Comparison of ENCODE assay signal across 8 cellular contexts in the genomic region with DNA sequence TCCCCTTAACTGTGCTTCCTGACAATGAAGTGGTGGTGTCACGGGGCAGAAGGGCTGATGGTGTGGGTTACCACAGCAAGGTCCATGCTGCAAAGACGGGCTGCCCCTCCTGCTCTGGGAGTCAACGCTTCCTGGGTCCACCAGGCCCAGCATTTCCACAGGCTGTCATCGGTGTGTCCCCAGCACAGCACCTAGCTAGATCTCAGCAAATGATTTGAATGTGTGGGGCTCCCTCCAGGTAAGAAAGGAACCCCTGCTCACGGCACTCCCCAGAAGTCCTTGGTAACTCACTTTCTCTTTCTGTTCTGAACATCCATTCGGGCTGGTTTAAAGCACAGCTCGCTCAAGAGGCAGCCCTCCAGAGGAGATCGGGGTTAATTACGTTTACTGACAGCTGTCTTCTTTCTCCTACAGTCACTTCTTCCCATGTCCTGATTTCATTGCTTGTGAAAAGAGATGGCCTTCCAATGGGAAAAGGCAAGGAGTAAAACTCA. TPM values are rescaled to one million over a fixed set of nuclear protein-coding genes. Genes with fewer than 3 reads are reported as not detected.
DNase-seq lines count a peak whose midpoint lies in the region; TF ChIP-seq lines count a peak whose summit lies in the region.

No MANE protein-coding gene starts in this region.

- H3K9ac ChIP-seq in GM23248 = peak overlapping the region; percentile 71
- H3K9ac ChIP-seq in endodermal cell (ENCODE audit: extremely low read depth, low read length, poor library complexity, severe bottlenecking) = no peak overlapping the region

- H3K79me2 ChIP-seq in GM23248 (ENCODE audit: insufficient read depth) = no peaks in the 10 kb centered on the region

- no peaks in the 10 kb centered on the region for H3K4me1 Mint-ChIP-seq in endodermal cell

- H3K4me1 ChIP-seq in GM23248 (ENCODE audit: insufficient read depth) (0 out of 2 replicates have a peak, but pooled peaks cover 11% of the 10 kb centered on the region), endodermal cell (ENCODE audit: control insufficient read depth, insufficient read depth, low read length) (no peaks in the 10 kb centered on the region), neutrophil (ENCODE audit: control insufficient read depth in 1 of 2, insufficient read depth in 1 of 2, low read depth in 1 of 2, low read length in 1 of 2) (peaks cover 7 to 13% of the 10 kb centered on the region in 2 experiments), urinary bladder (ENCODE audit: insufficient read depth) (no peaks in the 10 kb centered on the region)

- H3K4me2 ChIP-seq in GM23248 (ENCODE audit: unreplicated experiment) = peak overlapping the region; percentile 79

- no peaks in the 10 kb centered on the region for H3K9me3 Mint-ChIP-seq in endodermal cell

- in situ Hi-C loops in GM23248 (cut with MboI) = no loop called here

- H3K4me3 ChIP-seq in GM23248 = peak overlapping the region; percentile 72
- no peak overlapping the region for H3K4me3 ChIP-seq in endodermal cell (ENCODE audit: low read length)
- peak overlapping the region; percentile 2 to 39 for H3K4me3 ChIP-seq in neutrophil (ENCODE audit: low read depth in 1 of 2, low read length in 1 of 2)
- peak overlapping the region; percentile 18 for H3K4me3 ChIP-seq in urinary bladder (ENCODE audit: low read depth, low read length)

- peak overlapping the region; percentile 7; the same call in 1 of the 2 replicates for H3K27ac ChIP-seq in GM23248
- no peak overlapping the region for H3K27ac ChIP-seq in endodermal cell (ENCODE audit: low read depth, low read length)
- H3K27ac ChIP-seq in neutrophil = peak overlapping the region; percentile 11
- peak overlapping the region; percentile 70 for H3K27ac ChIP-seq in urinary bladder (ENCODE audit: low read depth)

- DNase-seq in GM23248 (peak; percentile 49), NCI-H1694 treated with DMSO at 0.1 percent for 48 hours (lab: John Stamatoyannopoulos, UW) (peak; percentile 14), endodermal cell (peak; percentile 58), COLO829 (ENCODE audit: low spot score) (no peak)
- peak; percentile 22 to 60 for DNase-seq in activated CD4-positive, alpha-beta T cell treated with anti-CD3 and anti-CD28 coated beads, Interleukin-2, amount 50 U/mL, for 24 hours (ENCODE audit: low read depth in 1 of 2, low spot score in 1 of 2)

- no peak overlapping the region for H3K27ac Mint-ChIP-seq in endodermal cell

- no peaks in the 10 kb centered on the region for H3K9me2 ChIP-seq in GM23248 (ENCODE audit: insufficient read depth)

- peak overlapping the region; percentile 88 for H2AFZ ChIP-seq in GM23248

- H3K4me3 Mint-ChIP-seq in endodermal cell = no peak overlapping the region

- TF ChIP-seq CTCF in GM12873 (IDR thresholded peaks at IDR 0.05; ENCODE audit: insufficient read depth, low read depth, low read length, missing control alignments) (peak; percentile 56), endodermal cell (conservative IDR thresholded peaks at IDR 0.05) (peak; percentile 57), neutrophil (IDR thresholded peaks at IDR 0.05) (no peak)

- H3K27me3 Mint-ChIP-seq in endodermal cell (ENCODE audit: insufficient read depth) = no peaks in the 10 kb centered on the region

- H3K36me3 ChIP-seq in GM23248 (ENCODE audit: low read depth) (no peaks in the 10 kb centered on the region), endodermal cell (ENCODE audit: control insufficient read depth, insufficient read depth, low read length) (no peaks in the 10 kb centered on the region), neutrophil (no peaks in the 10 kb centered on the region), urinary bladder (ENCODE audit: insufficient read depth) (no peaks in the 10 kb centered on the region)

- no peaks in the 10 kb centered on the region for H3F3A ChIP-seq in GM23248 (ENCODE audit: insufficient read depth)

- no peaks in the 10 kb centered on the region for H3K36me3 Mint-ChIP-seq in endodermal cell (ENCODE audit: low read depth)

- H3K9me3 ChIP-seq in GM23248 (ENCODE audit: low read depth) = no peaks in the 10 kb centered on the region
- no peaks in the 10 kb centered on the region for H3K9me3 ChIP-seq in endodermal cell (ENCODE audit: control insufficient read depth, low read length)
- H3K9me3 ChIP-seq in neutrophil = no peaks in the 10 kb centered on the region

- 60 to 62% methylated on average over 9 of the region's 9 CpGs for WGBS in GM23248 (ENCODE audit: low coverage in 1 of 2, low lambda C conversion rate in 2 of 2, missing lambda C conversion rate in 2 of 2), 2 experiments
- 71% methylated on average over 9 of the region's 9 CpGs; no CpG with 5 or more reads in 1 of the 2 experiments for WGBS in endodermal cell (ENCODE audit: insufficient coverage in 1 of 2, insufficient read length in 1 of 2), 2 experiments
- 58% methylated on average over 9 of the region's 9 CpGs for WGBS in urinary bladder

- no peaks in the 10 kb centered on the region for H3K27me3 ChIP-seq in GM23248 (replicated peaks; ENCODE audit: insufficient read depth)
- no peaks in the 10 kb centered on the region for H3K27me3 ChIP-seq in endodermal cell (ENCODE audit: control insufficient read depth, insufficient read depth, low read length, poor library complexity, severe bottlenecking)
- H3K27me3 ChIP-seq in neutrophil = no peaks in the 10 kb centered on the region

- H4K20me1 ChIP-seq in GM23248 (ENCODE audit: insufficient read depth) = no peaks in the 10 kb centered on the region

RNA-seq across cellular contexts. Expression of a gene that starts 27.3 kb away (rescaled TPM):
- 1.7 and 2.0 TPM in 2 replicates for total RNA-seq in GM23248 (2014; rRNA removed; shearing (Covaris generic))
- polyA plus RNA-seq in GM23248 (2016; fragmentation: Nextera tagmentation; extraction: Ambion mirVana) (6.6 and 7.2 TPM in 2 replicates), urinary bladder (3.1 TPM)
- total RNA-seq in endodermal cell (under 1 TPM; 0.13 to 0.99 TPM), urinary bladder (2.8 TPM)
- polyA plus RNA-seq in endodermal cell (2013, experiment 1 of 2) = 0.82 TPM
- 1.1 TPM for polyA plus RNA-seq in endodermal cell (2013, experiment 2 of 2)
